8 cellular contexts compared by ENCODE assay signal in the genomic region with DNA sequence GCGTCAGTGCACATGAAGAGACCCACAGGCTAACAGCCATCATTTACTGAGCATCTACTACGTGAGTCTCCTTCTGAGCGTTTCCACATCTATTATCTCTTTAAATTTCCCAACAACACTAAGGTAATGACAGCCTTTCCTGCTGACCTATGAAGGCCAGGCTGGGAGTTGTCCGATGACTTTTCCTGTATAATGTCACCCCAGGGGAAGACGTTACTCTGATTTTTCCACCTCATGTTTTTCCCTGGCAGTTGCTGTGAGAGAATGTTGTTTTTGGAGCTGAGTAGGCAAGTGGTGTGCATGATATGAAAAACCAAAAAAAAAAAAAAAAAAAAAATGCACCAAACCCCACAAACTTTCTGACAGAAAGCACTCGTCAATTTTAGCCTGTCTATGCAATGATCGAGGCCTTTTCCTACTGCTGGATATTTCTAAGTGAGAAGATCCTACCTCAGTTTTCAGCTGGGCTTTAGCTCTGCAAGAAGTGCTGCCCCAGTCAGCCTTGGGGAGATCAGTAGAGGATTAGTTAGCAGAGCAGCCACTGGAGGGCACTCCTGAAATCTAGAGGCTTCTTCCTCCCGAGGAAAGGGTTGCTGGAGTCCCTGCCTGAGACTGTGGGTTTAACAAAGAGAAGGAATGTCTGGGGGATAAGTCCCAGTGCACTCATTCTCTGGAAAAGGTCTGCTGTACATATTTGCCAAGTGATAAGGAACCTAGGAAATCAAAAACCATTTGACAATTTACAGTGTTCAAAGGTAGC.
DNase-seq lines count a peak whose midpoint lies in the region; ATAC-seq and TF ChIP-seq lines count a peak whose summit lies in the region.

No MANE protein-coding gene starts in this region.

- peak overlapping the region; percentile 85 for H3K27ac Mint-ChIP-seq in osteocyte (ENCODE audit: unreplicated experiment)

- H4K20me1 ChIP-seq in SK-N-SH (ENCODE audit: insufficient read depth): no peaks in the 10 kb centered on the region

- H3K27ac ChIP-seq in SK-N-SH (ENCODE audit: low read depth in 2 of 2, low read length in 1 of 2) (peak overlapping the region in 1 of 2 experiments; percentile 39; a peak in 1 of 4 replicates), vagina (no peak overlapping the region)

- H3K36me3 ChIP-seq in SK-N-SH (replicated peaks in 1 of 2; ENCODE audit: control insufficient read depth in 1 of 2, insufficient read depth in 2 of 2, low read length in 1 of 2) (no peaks in the 10 kb centered on the region), vagina (no peaks in the 10 kb centered on the region)

- H3K36me3 Mint-ChIP-seq in osteocyte (ENCODE audit: unreplicated experiment): peaks cover 2% of the 10 kb centered on the region

- no peak overlapping the region for H3K4me3 Mint-ChIP-seq in osteocyte (ENCODE audit: unreplicated experiment)

- no peak overlapping the region for H3K4me3 ChIP-seq in SK-N-SH (ENCODE audit: low read depth in 2 of 2, low read length in 1 of 2)
- H3K4me3 ChIP-seq in fibroblast of villous mesenchyme (ENCODE audit: low read depth, low read length): no peak overlapping the region
- H3K4me3 ChIP-seq in vagina: no peak overlapping the region

- H3F3A ChIP-seq in SK-N-SH (replicated peaks; ENCODE audit: insufficient read depth): peaks cover 6% of the 10 kb centered on the region

- H3K4me1 Mint-ChIP-seq in osteocyte (ENCODE audit: unreplicated experiment): peaks cover 72% of the 10 kb centered on the region

- no peak overlapping the region for H3K4me2 ChIP-seq in SK-N-SH

- H3K79me2 ChIP-seq in SK-N-SH (ENCODE audit: insufficient read depth): no peaks in the 10 kb centered on the region

- TF ChIP-seq CTCF in SK-N-SH (IDR thresholded peaks at IDR 0.05): peak; percentile 65
- peak; percentile 72 for TF ChIP-seq CTCF in fibroblast of villous mesenchyme (IDR thresholded peaks at IDR 0.05; ENCODE audit: insufficient read depth, low read depth, low read length)
- peak; percentile 77 for TF ChIP-seq CTCF in osteocyte (IDR thresholded peaks at IDR 0.05)
- TF ChIP-seq CTCF in vagina (IDR thresholded peaks at IDR 0.05): peak in 1 of 3 experiments; percentile 20

- no peaks in the 10 kb centered on the region for H3K9me3 ChIP-seq in SK-N-SH
- no peaks in the 10 kb centered on the region for H3K9me3 ChIP-seq in vagina

- intact Hi-C loops in vagina (cut with DNase I): no loop called here

- no peak overlapping the region for H3K9ac ChIP-seq in SK-N-SH

- 58% methylated on average over 8 of the region's 8 CpGs for WGBS in SK-N-SH (ENCODE audit: low lambda C conversion rate)

- CTCF ChIA-PET in SK-N-SH (lab: Yijun Ruan, JAX): interaction anchor here (0.6 to 3.3 kb wide), 21 partner anchors 13 to 1454 kb away, joined by 3 to 13 read pairs (median 3); no protein-coding TSS in a partner anchor

- no peaks in the 10 kb centered on the region for H3K9me2 ChIP-seq in SK-N-SH

- H3K4me1 ChIP-seq in SK-N-SH (ENCODE audit: control insufficient read depth in 1 of 2, insufficient read depth in 2 of 2, low read depth in 1 of 2, low read length in 1 of 2) (peaks cover 0 to 8% of the 10 kb centered on the region in 2 experiments; a peak in 2 of 4 replicates), vagina (peaks cover 9% of the 10 kb centered on the region)

- no peak overlapping the region for H2AFZ ChIP-seq in SK-N-SH (ENCODE audit: low read depth)

- ATAC-seq in GM21576 (IDR thresholded peaks at IDR 0.05; ENCODE audit: unreplicated experiment): peak; percentile 86

- TF ChIP-seq RAD21 in SK-N-SH (IDR thresholded peaks at IDR 0.05; ENCODE audit: low read length): peak; percentile 74

- no peaks in the 10 kb centered on the region for H3K27me3 ChIP-seq in SK-N-SH (ENCODE audit: insufficient read depth)
- H3K27me3 ChIP-seq in vagina: no peaks in the 10 kb centered on the region

- POLR2A ChIA-PET in SK-N-SH (lab: Yijun Ruan, JAX): no interaction called here

- no peaks in the 10 kb centered on the region for H3K9me3 Mint-ChIP-seq in osteocyte (ENCODE audit: unreplicated experiment)

- no peaks in the 10 kb centered on the region for H3K27me3 Mint-ChIP-seq in osteocyte (ENCODE audit: unreplicated experiment)

- DNase-seq in NCI-H524 (lab: John Stamatoyannopoulos, UW) (peak; percentile 22 to 64), NCI-H524 treated with DMSO at 0.1 percent for 48 hours (lab: John Stamatoyannopoulos, UW) (no peak), M059J (ENCODE audit: low read depth) (peak; percentile 68), SK-N-SH (peak; percentile 42), fibroblast of villous mesenchyme (ENCODE audit: low read depth) (peak; percentile 61), osteocyte (ENCODE audit: extremely low spot score, unreplicated experiment) (no peak), vagina (ENCODE audit: extremely low spot score in 2 of 2) (no peak)

- TF ChIP-seq EP300 in SK-N-SH (IDR thresholded peaks at IDR 0.05; ENCODE audit: borderline replicate concordance in 1 of 2, low read depth in 1 of 2, low read length in 1 of 2): no peak

- TF ChIP-seq POLR2A in vagina (IDR thresholded peaks at IDR 0.05): no peak

TF ChIP-seq in SK-N-SH, 30 proteins besides CTCF, POLR2A, EP300 and RAD21:
- TF ChIP-seq SMC3 (IDR thresholded peaks at IDR 0.05; ENCODE audit: low read depth, low read length) (peak; percentile 77), MEF2A (IDR thresholded peaks at IDR 0.05; ENCODE audit: borderline replicate concordance, low read depth) (no peak)

Comparison
In these comparisons a context has a peak if more than half of its experiments do, and no peak if none do; other contexts are left out.
1. DNase-seq: peak in NCI-H524 (2 of 2), M059J (single experiment), SK-N-SH (single experiment) and fibroblast of villous mesenchyme (single experiment); none in NCI-H524 treated with DMSO at 0.1 percent for 48 hours (single experiment), osteocyte (single experiment) and vagina (0 of 2).